ENCODE assay signal across 11 cellular contexts in genomic region chr4:105896984-105897760, GRCh38. TPM values are rescaled to one million over a fixed set of nuclear protein-coding genes. Genes with fewer than 3 reads are reported as not detected.
DNase-seq lines count a peak whose midpoint lies in the region; ATAC-seq and TF ChIP-seq lines count a peak whose summit lies in the region.
"Had no signal": no experiment of that assay in that cellular context is flagged by ENCODE, and none has a peak within 500 bp of the region (broad histone marks: within the 10 kb centered on the region; RNA-seq: fewer than 3 reads in every experiment).

No MANE protein-coding gene starts in this region.

- H3K4me3 ChIP-seq in body of pancreas (peak overlapping the region; percentile 64 to 68), lower lobe of right lung (peak overlapping the region; percentile 73), vagina (peak overlapping the region; percentile 60 to 77)

- H3K4me1 ChIP-seq in body of pancreas = peaks cover 31% of the 10 kb centered on the region
- peaks cover 13% of the 10 kb centered on the region for H3K4me1 ChIP-seq in lower lobe of right lung
- H3K4me1 ChIP-seq in vagina = peaks cover 24% of the 10 kb centered on the region

- peak overlapping the region in 3 of 4 donors; percentile 54 to 93 (median 81) for H3K27ac ChIP-seq in body of pancreas
- peak overlapping the region; percentile 92 for H3K27ac ChIP-seq in lower lobe of right lung
- no peak overlapping the region for H3K27ac ChIP-seq in vagina

- no peak for TF ChIP-seq POLR2A in body of pancreas (IDR thresholded peaks at IDR 0.05)
- no peak for TF ChIP-seq POLR2A in vagina (IDR thresholded peaks at IDR 0.05)

- peaks cover 7% of the 10 kb centered on the region for H3K4me1 Mint-ChIP-seq in activated naive CD8-positive, alpha-beta T cell treated with anti-CD3 and anti-CD28 coated beads, Interleukin-2, amount 10 ng/mL, durations not matched to agents 7 days and 5 days
- H3K4me1 Mint-ChIP-seq in activated naive CD8-positive, alpha-beta T cell treated with anti-CD3 and anti-CD28 coated beads, Interleukin-2, amount 50 U/mL, for 24 hours = peaks cover 7% of the 10 kb centered on the region

- no peak for DNase-seq in activated naive CD8-positive, alpha-beta T cell treated with anti-CD3 and anti-CD28 coated beads, Interleukin-2, amount 10 ng/mL, durations not matched to agents 7 days and 5 days
- DNase-seq in activated naive CD8-positive, alpha-beta T cell treated with anti-CD3 and anti-CD28 coated beads, Interleukin-2, amount 50 U/mL, for 24 hours = no peak
- DNase-seq in body of pancreas (no peak), lower lobe of right lung (no peak), vagina (ENCODE audit: extremely low spot score in 2 of 2) (no peak), NCI-H1694 (lab: John Stamatoyannopoulos, UW) (no peak), SHP77 treated with DMSO at 0.1 percent for 48 hours (lab: John Stamatoyannopoulos, UW) (no peak)
- DNase-seq: activated naive CD4-positive, alpha-beta T cell treated with anti-CD3 and anti-CD28 coated beads for 36 hours; NCI-H2171 had no signal

- H3K4me3 Mint-ChIP-seq in activated naive CD8-positive, alpha-beta T cell treated with anti-CD3 and anti-CD28 coated beads, Interleukin-2, amount 10 ng/mL, durations not matched to agents 7 days and 5 days = peak overlapping the region; percentile 55
- H3K4me3 Mint-ChIP-seq in activated naive CD8-positive, alpha-beta T cell treated with anti-CD3 and anti-CD28 coated beads, Interleukin-2, amount 50 U/mL, for 24 hours = no peak overlapping the region

- intact Hi-C loops in body of pancreas (cut with DNase I) (no loop called here), lower lobe of right lung (cut with DNase I) (no loop called here), vagina (cut with DNase I) (no loop called here)

- WGBS in body of pancreas, 2 donors = 10 to 11% methylated on average over 3 of the region's 3 CpGs

- H3K36me3 Mint-ChIP-seq in activated naive CD8-positive, alpha-beta T cell treated with anti-CD3 and anti-CD28 coated beads, Interleukin-2, amount 10 ng/mL, durations not matched to agents 7 days and 5 days = no peaks in the 10 kb centered on the region
- H3K36me3 Mint-ChIP-seq in activated naive CD8-positive, alpha-beta T cell treated with anti-CD3 and anti-CD28 coated beads, Interleukin-2, amount 50 U/mL, for 24 hours (ENCODE audit: low read depth) = no peaks in the 10 kb centered on the region

- no peak for TF ChIP-seq CTCF in body of pancreas (IDR thresholded peaks at IDR 0.05)
- TF ChIP-seq CTCF in lower lobe of right lung (IDR thresholded peaks at IDR 0.05) = no peak
- no peak for TF ChIP-seq CTCF in vagina (IDR thresholded peaks at IDR 0.05)

- peaks cover 83% of the 10 kb centered on the region for H3K27me3 Mint-ChIP-seq in activated naive CD8-positive, alpha-beta T cell treated with anti-CD3 and anti-CD28 coated beads, Interleukin-2, amount 10 ng/mL, durations not matched to agents 7 days and 5 days
- H3K27me3 Mint-ChIP-seq in activated naive CD8-positive, alpha-beta T cell treated with anti-CD3 and anti-CD28 coated beads, Interleukin-2, amount 50 U/mL, for 24 hours = peaks cover 52% of the 10 kb centered on the region

- H3K9me3 ChIP-seq in body of pancreas (no peaks in the 10 kb centered on the region), lower lobe of right lung (no peaks in the 10 kb centered on the region), vagina (no peaks in the 10 kb centered on the region)

- no peaks in the 10 kb centered on the region for H3K9me3 Mint-ChIP-seq in activated naive CD8-positive, alpha-beta T cell treated with anti-CD3 and anti-CD28 coated beads, Interleukin-2, amount 10 ng/mL, durations not matched to agents 7 days and 5 days
- no peaks in the 10 kb centered on the region for H3K9me3 Mint-ChIP-seq in activated naive CD8-positive, alpha-beta T cell treated with anti-CD3 and anti-CD28 coated beads, Interleukin-2, amount 50 U/mL, for 24 hours
- H3K9me3 Mint-ChIP-seq: activated naive CD4-positive, alpha-beta T cell treated with anti-CD3 and anti-CD28 coated beads for 36 hours had no signal

- H3K27me3 ChIP-seq in body of pancreas (no peaks in the 10 kb centered on the region), lower lobe of right lung (ENCODE audit: low read depth) (peaks cover 15% of the 10 kb centered on the region), vagina (no peaks in the 10 kb centered on the region)

- H3K36me3 ChIP-seq in body of pancreas (replicated peaks in 1 of 2; ENCODE audit: insufficient read depth in 1 of 2, low read depth in 2 of 2) = no peaks in the 10 kb centered on the region
- no peaks in the 10 kb centered on the region for H3K36me3 ChIP-seq in lower lobe of right lung
- H3K36me3 ChIP-seq in vagina = no peaks in the 10 kb centered on the region

- no peak for ATAC-seq in activated naive CD8-positive, alpha-beta T cell treated with anti-CD3 and anti-CD28 coated beads, Interleukin-2, amount 10 ng/mL, durations not matched to agents 7 days and 5 days (ENCODE audit: low read depth)
- no peak for ATAC-seq in activated naive CD8-positive, alpha-beta T cell treated with anti-CD3 and anti-CD28 coated beads, Interleukin-2, amount 50 U/mL, for 24 hours
- no peak for ATAC-seq in body of pancreas
- ATAC-seq in lower lobe of right lung = no peak
- ATAC-seq in HG02973 (IDR thresholded peaks at IDR 0.05; ENCODE audit: unreplicated experiment) = no peak

- POLR2A ChIA-PET in activated naive CD8-positive, alpha-beta T cell treated with anti-CD3 and anti-CD28 coated beads, Interleukin-2, amount 10 ng/mL, durations not matched to agents 7 days and 5 days (lab: Charles Lee) = no interaction called here

- H3K27ac Mint-ChIP-seq in activated naive CD8-positive, alpha-beta T cell treated with anti-CD3 and anti-CD28 coated beads, Interleukin-2, amount 10 ng/mL, durations not matched to agents 7 days and 5 days = no peak overlapping the region
- H3K27ac Mint-ChIP-seq in activated naive CD8-positive, alpha-beta T cell treated with anti-CD3 and anti-CD28 coated beads, Interleukin-2, amount 50 U/mL, for 24 hours = no peak overlapping the region
- H3K27ac Mint-ChIP-seq: activated naive CD4-positive, alpha-beta T cell treated with anti-CD3 and anti-CD28 coated beads for 36 hours had no signal

RNA-seq across cellular contexts. Expression of gene NPNT, which starts 1.9 kb away (rescaled TPM):
- not detected for total RNA-seq in activated naive CD8-positive, alpha-beta T cell treated with anti-CD3 and anti-CD28 coated beads, Interleukin-2, amount 10 ng/mL, durations not matched to agents 7 days and 5 days
- total RNA-seq in body of pancreas (10 to 100 TPM; 28.7 to 29.1 TPM), lower lobe of right lung (217 TPM), vagina (11.0 TPM)
- total RNA-seq: activated naive CD4-positive, alpha-beta T cell treated with anti-CD3 and anti-CD28 coated beads for 36 hours; OCI-LY7 had no signal

Comparison
In these comparisons a context has a peak if more than half of its experiments do, and no peak if none do; other contexts are left out.
1. RNA of gene NPNT, which starts 1.9 kb away (total RNA-seq): 217 TPM in lower lobe of right lung (single experiment), 28.7 to 29.1 TPM in body of pancreas and 11.0 TPM in vagina (single experiment); not detected in activated naive CD8-positive, alpha-beta T cell treated with anti-CD3 and anti-CD28 coated beads, Interleukin-2, amount 10 ng/mL, durations not matched to agents 7 days and 5 days; every median in the first group is over 10 times any median in the second.
2. Peak in every context shown above with its lines, with median percentiles within 50 percentile points of each other: H3K4me3 ChIP-seq.